ENCODE assay signal across 1 cellular context in genomic region chr5:59079622-59080620, GRCh38.
TF ChIP-seq lines count a peak whose summit lies in the region.

No MANE protein-coding gene starts in this region.

TF ChIP-seq in HepG2, 621 proteins besides CTCF, POLR2A, EP300 and RAD21 (continues in another document):
- TF ChIP-seq, protein P1, sequence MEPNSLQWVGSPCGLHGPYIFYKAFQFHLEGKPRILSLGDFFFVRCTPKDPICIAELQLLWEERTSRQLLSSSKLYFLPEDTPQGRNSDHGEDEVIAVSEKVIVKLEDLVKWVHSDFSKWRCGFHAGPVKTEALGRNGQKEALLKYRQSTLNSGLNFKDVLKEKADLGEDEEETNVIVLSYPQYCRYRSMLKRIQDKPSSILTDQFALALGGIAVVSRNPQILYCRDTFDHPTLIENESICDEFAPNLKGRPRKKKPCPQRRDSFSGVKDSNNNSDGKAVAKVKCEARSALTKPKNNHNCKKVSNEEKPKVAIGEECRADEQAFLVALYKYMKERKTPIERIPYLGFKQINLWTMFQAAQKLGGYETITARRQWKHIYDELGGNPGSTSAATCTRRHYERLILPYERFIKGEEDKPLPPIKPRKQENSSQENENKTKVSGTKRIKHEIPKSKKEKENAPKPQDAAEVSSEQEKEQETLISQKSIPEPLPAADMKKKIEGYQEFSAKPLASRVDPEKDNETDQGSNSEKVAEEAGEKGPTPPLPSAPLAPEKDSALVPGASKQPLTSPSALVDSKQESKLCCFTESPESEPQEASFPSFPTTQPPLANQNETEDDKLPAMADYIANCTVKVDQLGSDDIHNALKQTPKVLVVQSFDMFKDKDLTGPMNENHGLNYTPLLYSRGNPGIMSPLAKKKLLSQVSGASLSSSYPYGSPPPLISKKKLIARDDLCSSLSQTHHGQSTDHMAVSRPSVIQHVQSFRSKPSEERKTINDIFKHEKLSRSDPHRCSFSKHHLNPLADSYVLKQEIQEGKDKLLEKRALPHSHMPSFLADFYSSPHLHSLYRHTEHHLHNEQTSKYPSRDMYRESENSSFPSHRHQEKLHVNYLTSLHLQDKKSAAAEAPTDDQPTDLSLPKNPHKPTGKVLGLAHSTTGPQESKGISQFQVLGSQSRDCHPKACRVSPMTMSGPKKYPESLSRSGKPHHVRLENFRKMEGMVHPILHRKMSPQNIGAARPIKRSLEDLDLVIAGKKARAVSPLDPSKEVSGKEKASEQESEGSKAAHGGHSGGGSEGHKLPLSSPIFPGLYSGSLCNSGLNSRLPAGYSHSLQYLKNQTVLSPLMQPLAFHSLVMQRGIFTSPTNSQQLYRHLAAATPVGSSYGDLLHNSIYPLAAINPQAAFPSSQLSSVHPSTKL (CRISPR knock-in tag; IDR thresholded peaks at IDR 0.05): peak; percentile 20; the same call in 1 of the 2 replicates
- TF ChIP-seq ZBTB43 (CRISPR knock-in tag; conservative IDR thresholded peaks at IDR 0.05) (peak; percentile 78), EEA1 (CRISPR knock-in tag; IDR thresholded peaks at IDR 0.05; ENCODE audit: borderline replicate concordance) (no peak), HOXA3 (CRISPR knock-in tag; IDR thresholded peaks at IDR 0.05) (0 out of 2 replicates have a peak, but pooled peaks have one; percentile 14), SMC3 (IDR thresholded peaks at IDR 0.05; ENCODE audit: low read length) (0 out of 2 replicates have a peak, but pooled peaks have one; percentile 0), MED1 (CRISPR knock-in tag; IDR thresholded peaks at IDR 0.05) (peak; percentile 31; the same call in 1 of the 2 replicates), ATM (IDR thresholded peaks at IDR 0.05; ENCODE audit: borderline replicate concordance) (no peak), NFKB2 (CRISPR knock-in tag; IDR thresholded peaks at IDR 0.05; ENCODE audit: borderline replicate concordance) (no peak), ZFP36 (IDR thresholded peaks at IDR 0.05; ENCODE audit: borderline replicate concordance, low read depth, low read length, partially characterized antibody) (no peak), ZNF557 (CRISPR knock-in tag; IDR thresholded peaks at IDR 0.05) (no peak), ZNF567 (CRISPR knock-in tag; IDR thresholded peaks at IDR 0.05; ENCODE audit: borderline replicate concordance) (no peak), SMAD9 (CRISPR knock-in tag; IDR thresholded peaks at IDR 0.05) (no peak), SIX1 (CRISPR knock-in tag; IDR thresholded peaks at IDR 0.05; ENCODE audit: borderline replicate concordance) (no peak), ZNF484 (CRISPR knock-in tag; IDR thresholded peaks at IDR 0.05; ENCODE audit: borderline replicate concordance, low read depth) (no peak), ZBTB7B (CRISPR knock-in tag; IDR thresholded peaks at IDR 0.05) (no peak), ONECUT2 (CRISPR knock-in tag; IDR thresholded peaks at IDR 0.05) (no peak), ZBTB21 (CRISPR knock-in tag; IDR thresholded peaks at IDR 0.05) (0 out of 2 replicates have a peak, but pooled peaks have one; percentile 46), ZNF292 (CRISPR knock-in tag; IDR thresholded peaks at IDR 0.05; ENCODE audit: borderline replicate concordance, low read depth) (peak; percentile 44; the same call in 1 of the 2 replicates), ZFYVE20 (CRISPR knock-in tag; IDR thresholded peaks at IDR 0.05; ENCODE audit: borderline replicate concordance, low read depth) (no peak), POGZ (CRISPR knock-in tag; IDR thresholded peaks at IDR 0.05) (0 out of 2 replicates have a peak, but pooled peaks have one; percentile 26), ELF3 (CRISPR knock-in tag; IDR thresholded peaks at IDR 0.05) (0 out of 2 replicates have a peak, but pooled peaks have one; percentile 37), ZMAT3 (CRISPR knock-in tag; conservative IDR thresholded peaks at IDR 0.05) (no peak), ZNF839 (CRISPR knock-in tag; IDR thresholded peaks at IDR 0.05; ENCODE audit: borderline replicate concordance) (no peak), ZNF570 (CRISPR knock-in tag; IDR thresholded peaks at IDR 0.05; ENCODE audit: borderline replicate concordance) (no peak), KDM1A (CRISPR knock-in tag; IDR thresholded peaks at IDR 0.05) (no peak), ZNF343 (CRISPR knock-in tag; IDR thresholded peaks at IDR 0.05) (no peak), CEBPG (CRISPR knock-in tag; IDR thresholded peaks at IDR 0.05) (peak; percentile 29; the same call in 1 of the 2 replicates)
- TF ChIP-seq, protein P2, sequence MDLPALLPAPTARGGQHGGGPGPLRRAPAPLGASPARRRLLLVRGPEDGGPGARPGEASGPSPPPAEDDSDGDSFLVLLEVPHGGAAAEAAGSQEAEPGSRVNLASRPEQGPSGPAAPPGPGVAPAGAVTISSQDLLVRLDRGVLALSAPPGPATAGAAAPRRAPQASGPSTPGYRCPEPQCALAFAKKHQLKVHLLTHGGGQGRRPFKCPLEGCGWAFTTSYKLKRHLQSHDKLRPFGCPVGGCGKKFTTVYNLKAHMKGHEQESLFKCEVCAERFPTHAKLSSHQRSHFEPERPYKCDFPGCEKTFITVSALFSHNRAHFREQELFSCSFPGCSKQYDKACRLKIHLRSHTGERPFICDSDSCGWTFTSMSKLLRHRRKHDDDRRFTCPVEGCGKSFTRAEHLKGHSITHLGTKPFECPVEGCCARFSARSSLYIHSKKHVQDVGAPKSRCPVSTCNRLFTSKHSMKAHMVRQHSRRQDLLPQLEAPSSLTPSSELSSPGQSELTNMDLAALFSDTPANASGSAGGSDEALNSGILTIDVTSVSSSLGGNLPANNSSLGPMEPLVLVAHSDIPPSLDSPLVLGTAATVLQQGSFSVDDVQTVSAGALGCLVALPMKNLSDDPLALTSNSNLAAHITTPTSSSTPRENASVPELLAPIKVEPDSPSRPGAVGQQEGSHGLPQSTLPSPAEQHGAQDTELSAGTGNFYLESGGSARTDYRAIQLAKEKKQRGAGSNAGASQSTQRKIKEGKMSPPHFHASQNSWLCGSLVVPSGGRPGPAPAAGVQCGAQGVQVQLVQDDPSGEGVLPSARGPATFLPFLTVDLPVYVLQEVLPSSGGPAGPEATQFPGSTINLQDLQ (CRISPR knock-in tag; IDR thresholded peaks at IDR 0.05): no peak
- TF ChIP-seq, protein P3, sequence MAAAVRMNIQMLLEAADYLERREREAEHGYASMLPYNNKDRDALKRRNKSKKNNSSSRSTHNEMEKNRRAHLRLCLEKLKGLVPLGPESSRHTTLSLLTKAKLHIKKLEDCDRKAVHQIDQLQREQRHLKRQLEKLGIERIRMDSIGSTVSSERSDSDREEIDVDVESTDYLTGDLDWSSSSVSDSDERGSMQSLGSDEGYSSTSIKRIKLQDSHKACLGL (CRISPR knock-in tag; IDR thresholded peaks at IDR 0.05): no peak
- TF ChIP-seq, protein P4, sequence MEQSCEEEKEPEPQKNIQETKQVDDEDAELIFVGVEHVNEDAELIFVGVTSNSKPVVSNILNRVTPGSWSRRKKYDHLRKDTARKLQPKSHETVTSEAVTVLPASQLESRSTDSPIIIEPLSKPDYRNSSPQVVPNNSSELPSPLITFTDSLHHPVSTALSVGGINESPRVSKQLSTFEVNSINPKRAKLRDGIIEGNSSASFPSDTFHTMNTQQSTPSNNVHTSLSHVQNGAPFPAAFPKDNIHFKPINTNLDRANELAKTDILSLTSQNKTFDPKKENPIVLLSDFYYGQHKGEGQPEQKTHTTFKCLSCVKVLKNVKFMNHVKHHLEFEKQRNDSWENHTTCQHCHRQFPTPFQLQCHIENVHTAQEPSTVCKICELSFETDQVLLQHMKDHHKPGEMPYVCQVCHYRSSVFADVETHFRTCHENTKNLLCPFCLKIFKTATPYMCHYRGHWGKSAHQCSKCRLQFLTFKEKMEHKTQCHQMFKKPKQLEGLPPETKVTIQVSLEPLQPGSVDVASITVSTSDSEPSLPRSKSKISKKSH (CRISPR knock-in tag; IDR thresholded peaks at IDR 0.05; ENCODE audit: borderline replicate concordance): no peak
- TF ChIP-seq, protein P5, sequence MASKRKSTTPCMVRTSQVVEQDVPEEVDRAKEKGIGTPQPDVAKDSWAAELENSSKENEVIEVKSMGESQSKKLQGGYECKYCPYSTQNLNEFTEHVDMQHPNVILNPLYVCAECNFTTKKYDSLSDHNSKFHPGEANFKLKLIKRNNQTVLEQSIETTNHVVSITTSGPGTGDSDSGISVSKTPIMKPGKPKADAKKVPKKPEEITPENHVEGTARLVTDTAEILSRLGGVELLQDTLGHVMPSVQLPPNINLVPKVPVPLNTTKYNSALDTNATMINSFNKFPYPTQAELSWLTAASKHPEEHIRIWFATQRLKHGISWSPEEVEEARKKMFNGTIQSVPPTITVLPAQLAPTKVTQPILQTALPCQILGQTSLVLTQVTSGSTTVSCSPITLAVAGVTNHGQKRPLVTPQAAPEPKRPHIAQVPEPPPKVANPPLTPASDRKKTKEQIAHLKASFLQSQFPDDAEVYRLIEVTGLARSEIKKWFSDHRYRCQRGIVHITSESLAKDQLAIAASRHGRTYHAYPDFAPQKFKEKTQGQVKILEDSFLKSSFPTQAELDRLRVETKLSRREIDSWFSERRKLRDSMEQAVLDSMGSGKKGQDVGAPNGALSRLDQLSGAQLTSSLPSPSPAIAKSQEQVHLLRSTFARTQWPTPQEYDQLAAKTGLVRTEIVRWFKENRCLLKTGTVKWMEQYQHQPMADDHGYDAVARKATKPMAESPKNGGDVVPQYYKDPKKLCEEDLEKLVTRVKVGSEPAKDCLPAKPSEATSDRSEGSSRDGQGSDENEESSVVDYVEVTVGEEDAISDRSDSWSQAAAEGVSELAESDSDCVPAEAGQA (IDR thresholded peaks at IDR 0.05; ENCODE audit: low read depth): no peak
- TF ChIP-seq, protein P5 (CRISPR knock-in tag; IDR thresholded peaks at IDR 0.05; ENCODE audit: borderline replicate concordance): no peak
- TF ChIP-seq, protein P6, sequence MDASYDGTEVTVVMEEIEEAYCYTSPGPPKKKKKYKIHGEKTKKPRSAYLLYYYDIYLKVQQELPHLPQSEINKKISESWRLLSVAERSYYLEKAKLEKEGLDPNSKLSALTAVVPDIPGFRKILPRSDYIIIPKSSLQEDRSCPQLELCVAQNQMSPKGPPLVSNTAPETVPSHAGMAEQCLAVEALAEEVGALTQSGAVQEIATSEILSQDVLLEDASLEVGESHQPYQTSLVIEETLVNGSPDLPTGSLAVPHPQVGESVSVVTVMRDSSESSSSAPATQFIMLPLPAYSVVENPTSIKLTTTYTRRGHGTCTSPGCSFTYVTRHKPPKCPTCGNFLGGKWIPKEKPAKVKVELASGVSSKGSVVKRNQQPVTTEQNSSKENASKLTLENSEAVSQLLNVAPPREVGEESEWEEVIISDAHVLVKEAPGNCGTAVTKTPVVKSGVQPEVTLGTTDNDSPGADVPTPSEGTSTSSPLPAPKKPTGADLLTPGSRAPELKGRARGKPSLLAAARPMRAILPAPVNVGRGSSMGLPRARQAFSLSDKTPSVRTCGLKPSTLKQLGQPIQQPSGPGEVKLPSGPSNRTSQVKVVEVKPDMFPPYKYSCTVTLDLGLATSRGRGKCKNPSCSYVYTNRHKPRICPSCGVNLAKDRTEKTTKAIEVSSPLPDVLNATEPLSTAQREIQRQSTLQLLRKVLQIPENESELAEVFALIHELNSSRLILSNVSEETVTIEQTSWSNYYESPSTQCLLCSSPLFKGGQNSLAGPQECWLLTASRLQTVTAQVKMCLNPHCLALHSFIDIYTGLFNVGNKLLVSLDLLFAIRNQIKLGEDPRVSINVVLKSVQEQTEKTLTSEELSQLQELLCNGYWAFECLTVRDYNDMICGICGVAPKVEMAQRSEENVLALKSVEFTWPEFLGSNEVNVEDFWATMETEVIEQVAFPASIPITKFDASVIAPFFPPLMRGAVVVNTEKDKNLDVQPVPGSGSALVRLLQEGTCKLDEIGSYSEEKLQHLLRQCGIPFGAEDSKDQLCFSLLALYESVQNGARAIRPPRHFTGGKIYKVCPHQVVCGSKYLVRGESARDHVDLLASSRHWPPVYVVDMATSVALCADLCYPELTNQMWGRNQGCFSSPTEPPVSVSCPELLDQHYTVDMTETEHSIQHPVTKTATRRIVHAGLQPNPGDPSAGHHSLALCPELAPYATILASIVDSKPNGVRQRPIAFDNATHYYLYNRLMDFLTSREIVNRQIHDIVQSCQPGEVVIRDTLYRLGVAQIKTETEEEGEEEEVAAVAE (CRISPR knock-in tag; IDR thresholded peaks at IDR 0.05; ENCODE audit: borderline replicate concordance): no peak
